Comparison of ENCODE assay signal across 8 cellular contexts in the genomic region with DNA sequence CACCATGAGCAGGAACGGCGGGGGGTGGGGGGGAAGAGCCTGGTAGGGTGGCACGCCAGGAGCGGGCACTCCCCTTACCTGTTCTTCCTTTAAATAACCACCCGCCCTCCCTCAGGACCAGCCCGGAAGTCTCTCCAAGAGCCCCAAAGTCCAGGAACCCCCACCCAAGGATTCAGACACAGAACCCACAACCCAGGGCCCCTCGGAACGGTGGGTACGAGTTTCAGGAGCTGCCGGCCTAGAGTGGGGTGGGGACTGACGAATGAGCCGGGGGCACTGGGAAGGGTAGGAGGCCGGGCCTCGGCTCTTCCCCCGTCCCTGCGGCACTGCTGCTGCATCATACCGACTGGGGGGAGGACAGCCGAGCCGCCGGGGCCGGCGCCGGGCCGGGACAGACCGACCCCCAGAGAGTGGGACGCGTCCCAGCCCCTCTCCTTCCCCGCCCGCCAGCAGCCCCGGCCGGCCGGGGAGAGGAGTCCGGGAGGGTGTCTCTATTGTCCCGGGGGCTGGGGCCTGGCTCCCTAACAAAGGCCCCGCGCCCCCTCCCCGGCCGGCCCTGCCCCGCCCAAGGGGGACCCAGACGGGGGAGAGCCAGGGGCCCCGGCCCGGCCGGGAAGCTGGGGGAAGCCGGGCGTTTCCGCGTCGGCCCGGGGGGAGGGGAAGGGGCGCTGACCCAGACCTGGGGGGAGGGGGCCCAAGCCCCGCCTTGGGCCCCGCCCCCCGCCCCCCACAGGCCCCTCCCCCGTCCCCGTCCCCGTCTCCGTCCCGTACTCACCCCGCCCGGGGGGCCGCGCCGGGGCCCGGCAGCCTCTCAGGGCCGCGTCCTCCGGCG. TPM values are rescaled to one million over a fixed set of nuclear protein-coding genes. Genes with fewer than 3 reads are reported as not detected.
DNase-seq lines count a peak whose midpoint lies in the region; ATAC-seq, FAIRE-seq and TF ChIP-seq lines count a peak whose summit lies in the region.

No MANE protein-coding gene starts in this region.

- intact Hi-C loops in CD8-positive, alpha-beta T cell (cut with DNase I, micrococcal nuclease): loop anchor here in 1 of 2 experiments (10.0 kb wide), 1 partner anchor 846 kb away; no protein-coding TSS in a partner anchor

- DNase-seq in CD8-positive, alpha-beta T cell: peak in 6 of 7 experiments; percentile 37 to 75 (median 52)
- peak; percentile 70 for DNase-seq in HK-2 (ENCODE audit: unreplicated experiment)
- DNase-seq in astrocyte (ENCODE audit: low read depth): no peak
- peak; percentile 88 for DNase-seq in hepatic stellate cell (ENCODE audit: low spot score)
- peak; percentile 60 for DNase-seq in retina
- DNase-seq in NCI-H524 treated with DMSO at 0.1 percent for 48 hours (lab: John Stamatoyannopoulos, UW): no peak

- H3K79me2 ChIP-seq in astrocyte (ENCODE audit: insufficient read depth, low read length): peaks cover 32% of the 10 kb centered on the region

- H3K4me2 ChIP-seq in astrocyte (ENCODE audit: low read length): peak overlapping the region; percentile 95

- no peak for TF ChIP-seq CTCF in CD8-positive, alpha-beta T cell (IDR thresholded peaks at IDR 0.05)
- TF ChIP-seq CTCF in astrocyte (IDR thresholded peaks at IDR 0.05; ENCODE audit: insufficient read depth, low read depth, low read length): no peak

- ATAC-seq in CD8-positive, alpha-beta T cell: peak; percentile 11
- ATAC-seq in GM19467 (IDR thresholded peaks at IDR 0.05; ENCODE audit: unreplicated experiment): peak; percentile 13

- no peaks in the 10 kb centered on the region for H3K27me3 Mint-ChIP-seq in CD8-positive, alpha-beta T cell (ENCODE audit: low read depth)
- H3K27me3 Mint-ChIP-seq in T-helper 1 cell treated with Interleukin-12 subunit alpha and Interleukin-12 subunit beta and Interleukin-4 antibody, amounts not matched to agents 30 μg/mL and 1 μg/mL, for 36 hours (ENCODE audit: low read depth): no peaks in the 10 kb centered on the region
- H3K27me3 Mint-ChIP-seq in astrocyte (ENCODE audit: low read depth, unreplicated experiment): no peaks in the 10 kb centered on the region

- FAIRE-seq in astrocyte (lab: Jason Lieb, UNC): no peak

- H3K4me3 Mint-ChIP-seq in CD8-positive, alpha-beta T cell: peak overlapping the region; percentile 86
- H3K4me3 Mint-ChIP-seq in T-helper 1 cell treated with Interleukin-12 subunit alpha and Interleukin-12 subunit beta and Interleukin-4 antibody, amounts not matched to agents 30 μg/mL and 1 μg/mL, for 36 hours: peak overlapping the region; percentile 90
- peak overlapping the region; percentile 85 for H3K4me3 Mint-ChIP-seq in astrocyte (ENCODE audit: unreplicated experiment)

- peaks cover 13% of the 10 kb centered on the region for H4K20me1 ChIP-seq in astrocyte (ENCODE audit: insufficient read depth, low read length)

- no peaks in the 10 kb centered on the region for H3K27me3 ChIP-seq in CD8-positive, alpha-beta T cell (ENCODE audit: insufficient read depth, low read length)
- H3K27me3 ChIP-seq in astrocyte (ENCODE audit: insufficient read depth, low read length): no peaks in the 10 kb centered on the region

- CTCF ChIA-PET in CD8-positive, alpha-beta T cell (lab: Charles Lee): interaction anchor here (1.3 to 2.5 kb wide), 6 partner anchors 11 to 147 kb away, joined by 4 to 26 read pairs (median 8); partner anchors contain the start of genes GRN, LSM12 and TMUB2

- H3K36me3 Mint-ChIP-seq in CD8-positive, alpha-beta T cell: peaks cover 43% of the 10 kb centered on the region
- peaks cover 35% of the 10 kb centered on the region for H3K36me3 Mint-ChIP-seq in T-helper 1 cell treated with Interleukin-12 subunit alpha and Interleukin-12 subunit beta and Interleukin-4 antibody, amounts not matched to agents 30 μg/mL and 1 μg/mL, for 36 hours (ENCODE audit: low read depth)
- peaks cover 13% of the 10 kb centered on the region for H3K36me3 Mint-ChIP-seq in astrocyte (ENCODE audit: low read depth, unreplicated experiment)

- POLR2A ChIA-PET in CD8-positive, alpha-beta T cell (lab: Charles Lee): interaction anchor here (1.0 to 17.2 kb wide), 9 partner anchors 11 to 128 kb away, joined by 3 to 251 read pairs (median 4); partner anchors contain the start of genes HDAC5, RUNDC3A, TMUB2 and UBTF

- H3K4me1 ChIP-seq in CD8-positive, alpha-beta T cell (ENCODE audit: insufficient read depth, low read length): peaks cover 33% of the 10 kb centered on the region
- H3K4me1 ChIP-seq in astrocyte (ENCODE audit: insufficient read depth, low read length): peaks cover 28% of the 10 kb centered on the region

- H3K9me3 ChIP-seq in CD8-positive, alpha-beta T cell (ENCODE audit: low read length): no peaks in the 10 kb centered on the region
- no peaks in the 10 kb centered on the region for H3K9me3 ChIP-seq in astrocyte (ENCODE audit: insufficient read depth, low read depth, low read length)

- no peak overlapping the region for H2AFZ ChIP-seq in astrocyte (ENCODE audit: low read depth, low read length)

- peaks cover 26% of the 10 kb centered on the region for H3K36me3 ChIP-seq in CD8-positive, alpha-beta T cell (ENCODE audit: insufficient read depth, low read length)
- H3K36me3 ChIP-seq in astrocyte (ENCODE audit: insufficient read depth, low read length): peaks cover 20% of the 10 kb centered on the region

- peak overlapping the region; percentile 93 for H3K27ac Mint-ChIP-seq in CD8-positive, alpha-beta T cell
- peak overlapping the region; percentile 76 for H3K27ac Mint-ChIP-seq in T-helper 1 cell treated with Interleukin-12 subunit alpha and Interleukin-12 subunit beta and Interleukin-4 antibody, amounts not matched to agents 30 μg/mL and 1 μg/mL, for 36 hours
- H3K27ac Mint-ChIP-seq in astrocyte (ENCODE audit: unreplicated experiment): peak overlapping the region; percentile 86

- H3K4me1 Mint-ChIP-seq in CD8-positive, alpha-beta T cell (ENCODE audit: low read depth): peaks cover 40% of the 10 kb centered on the region
- peaks cover 34% of the 10 kb centered on the region for H3K4me1 Mint-ChIP-seq in T-helper 1 cell treated with Interleukin-12 subunit alpha and Interleukin-12 subunit beta and Interleukin-4 antibody, amounts not matched to agents 30 μg/mL and 1 μg/mL, for 36 hours (ENCODE audit: low read depth)
- peaks cover 18% of the 10 kb centered on the region for H3K4me1 Mint-ChIP-seq in astrocyte (ENCODE audit: low read depth, unreplicated experiment)

- H3K4me3 ChIP-seq in CD8-positive, alpha-beta T cell (ENCODE audit: low read depth, low read length): peak overlapping the region; percentile 96
- H3K4me3 ChIP-seq in astrocyte (ENCODE audit: insufficient read depth, low read depth, low read length): peak overlapping the region; percentile 69

- peak overlapping the region; percentile 82 for H3K9ac ChIP-seq in astrocyte (ENCODE audit: low read length)

- no peaks in the 10 kb centered on the region for H3K9me3 Mint-ChIP-seq in CD8-positive, alpha-beta T cell
- no peaks in the 10 kb centered on the region for H3K9me3 Mint-ChIP-seq in T-helper 1 cell treated with Interleukin-12 subunit alpha and Interleukin-12 subunit beta and Interleukin-4 antibody, amounts not matched to agents 30 μg/mL and 1 μg/mL, for 36 hours
- no peaks in the 10 kb centered on the region for H3K9me3 Mint-ChIP-seq in astrocyte (ENCODE audit: unreplicated experiment)

- peak overlapping the region; percentile 55 for H3K27ac ChIP-seq in CD8-positive, alpha-beta T cell (ENCODE audit: low read depth, low read length)
- H3K27ac ChIP-seq in astrocyte (ENCODE audit: low read depth, low read length): peak overlapping the region; percentile 68

RNA-seq across cellular contexts. Expression of gene ATXN7L3, which starts 0.7 kb away (rescaled TPM):
- 10 to 100 TPM; 85.5 to 85.7 TPM for total RNA-seq in CD8-positive, alpha-beta T cell
- 87.0 and 96.0 TPM in 2 replicates for total RNA-seq in astrocyte

RNA-seq across cellular contexts. Expression of gene TMUB2, which starts 12.2 kb away (rescaled TPM):
- total RNA-seq in CD8-positive, alpha-beta T cell: 10 to 100 TPM; 43.2 to 43.8 TPM
- 28.2 and 28.8 TPM in 2 replicates for total RNA-seq in astrocyte

RNA-seq across cellular contexts. Expression of gene UBTF, which starts 20.5 kb away (rescaled TPM):
- 100 to 1,000 TPM; 151 to 155 TPM for total RNA-seq in CD8-positive, alpha-beta T cell
- total RNA-seq in astrocyte: 43.2 and 48.0 TPM in 2 replicates

RNA-seq across cellular contexts. Expression of gene ASB16, which starts 28.4 kb away (rescaled TPM):
- total RNA-seq in CD8-positive, alpha-beta T cell: not detected
- total RNA-seq in astrocyte: not detected in 2 replicates

RNA-seq across cellular contexts. Expression of gene HROB, which starts 57.2 kb away (rescaled TPM):
- 1 to 10 TPM; 4.0 to 4.9 TPM for total RNA-seq in CD8-positive, alpha-beta T cell
- total RNA-seq in astrocyte: 1.6 and 2.3 TPM in 2 replicates

Comparison
In these comparisons a context has a peak if more than half of its experiments do, and no peak if none do; other contexts are left out.
1. DNase-seq: peak in CD8-positive, alpha-beta T cell (6 of 7), HK-2 (single experiment), hepatic stellate cell (single experiment) and retina (single experiment); none in astrocyte (single experiment) and NCI-H524 treated with DMSO at 0.1 percent for 48 hours (single experiment).
2. Peak in every context shown above with its lines, with median percentiles within 50 percentile points of each other: H3K27ac Mint-ChIP-seq and H3K4me3 Mint-ChIP-seq.